ENCODE assay signal across 8 cellular contexts in genomic region chr10:22599048-22599561, GRCh38.
DNase-seq lines count a peak whose midpoint lies in the region; ATAC-seq and TF ChIP-seq lines count a peak whose summit lies in the region.
"Had no signal": no experiment of that assay in that cellular context is flagged by ENCODE, and none has a peak within 500 bp of the region (broad histone marks: within the 10 kb centered on the region; RNA-seq: fewer than 3 reads in every experiment).

No MANE protein-coding gene starts in this region.

- H3K36me3 ChIP-seq in MG63 (no peaks in the 10 kb centered on the region), skeletal muscle satellite cell (ENCODE audit: insufficient read depth, low read length) (no peaks in the 10 kb centered on the region)

- peak overlapping the region; percentile 53 for H3K4me2 ChIP-seq in skeletal muscle satellite cell (ENCODE audit: low read length)

- no peak for TF ChIP-seq CTCF in cardiac fibroblast (IDR thresholded peaks at IDR 0.05; ENCODE audit: low read depth, low read length)

- H3K9me3 ChIP-seq in MG63 (no peaks in the 10 kb centered on the region), skeletal muscle satellite cell (replicated peaks; ENCODE audit: low read length) (no peaks in the 10 kb centered on the region)

- no peaks in the 10 kb centered on the region for H3K27me3 ChIP-seq in MG63
- no peaks in the 10 kb centered on the region for H3K27me3 ChIP-seq in skeletal muscle satellite cell (ENCODE audit: control insufficient read depth, insufficient read depth, low read length)

- H3K9ac ChIP-seq in skeletal muscle satellite cell (ENCODE audit: low read depth, low read length), result no peak overlapping the region

- peak; percentile 34 for ATAC-seq in GM18511 (IDR thresholded peaks at IDR 0.05; ENCODE audit: unreplicated experiment)

- DNase-seq in MG63, result peak; percentile 33
- DNase-seq in cardiac fibroblast (ENCODE audit: low read depth in 2 of 2), result peak; percentile 54 to 73
- DNase-seq in ecto neural progenitor cell (ENCODE audit: low spot score), result no peak
- no peak for DNase-seq in pons (ENCODE audit: low spot score)
- DNase-seq in DMS114 treated with DMSO at 0.1 percent for 48 hours (lab: John Stamatoyannopoulos, UW; ENCODE audit: unreplicated experiment), result no peak
- DNase-seq: GOT3 had no signal

- H3K4me3 ChIP-seq in MG63 (no peak overlapping the region), cardiac fibroblast (replicated peaks in 1 of 2; ENCODE audit: low read depth in 2 of 2, low read length in 2 of 2) (no peak overlapping the region), skeletal muscle satellite cell (ENCODE audit: low read length) (no peak overlapping the region)

- peaks cover 16% of the 10 kb centered on the region for H3K4me1 ChIP-seq in skeletal muscle satellite cell (ENCODE audit: control insufficient read depth, insufficient read depth, low read length)

Comparison
In these comparisons a context has a peak if more than half of its experiments do, and no peak if none do; other contexts are left out.
1. DNase-seq: peak in MG63 (single experiment) and cardiac fibroblast (2 of 2); none in ecto neural progenitor cell (single experiment), pons (single experiment) and DMS114 treated with DMSO at 0.1 percent for 48 hours (single experiment).